8 cellular contexts compared by ENCODE assay signal in genomic region chr7:95690367-95690947, GRCh38.
DNase-seq lines count a peak whose midpoint lies in the region; ATAC-seq and TF ChIP-seq lines count a peak whose summit lies in the region.

No MANE protein-coding gene starts in this region.

- ATAC-seq in HG03558 (IDR thresholded peaks at IDR 0.05; ENCODE audit: extremely low read depth, unreplicated experiment), result peak; percentile 63
- peak; percentile 72 for ATAC-seq in left colon
- peak; percentile 71 for ATAC-seq in upper lobe of right lung

- no peak overlapping the region for H3K4me3 ChIP-seq in upper lobe of right lung

- no peak overlapping the region for H3K27ac ChIP-seq in upper lobe of right lung

- TF ChIP-seq CTCF in GM20000 (IDR thresholded peaks at IDR 0.05; ENCODE audit: extremely low read depth, missing control alignments) (peak; percentile 5), upper lobe of right lung (IDR thresholded peaks at IDR 0.05) (peak; percentile 67)

- H3K4me1 ChIP-seq in upper lobe of right lung, result no peaks in the 10 kb centered on the region

- DNase-seq in DMS53 (lab: John Stamatoyannopoulos, UW) (peak; percentile 87), GM20000 (ENCODE audit: low spot score) (peak; percentile 10), NCI-H82 (lab: John Stamatoyannopoulos, UW) (peak; percentile 81), cerebellar cortex (ENCODE audit: low spot score) (peak; percentile 71), left colon (no peak), upper lobe of right lung (no peak), UCSD-AML1 (lab: John Stamatoyannopoulos, UW; ENCODE audit: unreplicated experiment) (no peak)

- no peaks in the 10 kb centered on the region for H3K36me3 ChIP-seq in upper lobe of right lung

- no peaks in the 10 kb centered on the region for H3K27me3 ChIP-seq in upper lobe of right lung

- H3K9me3 ChIP-seq in upper lobe of right lung, result no peaks in the 10 kb centered on the region

- intact Hi-C loops in left colon (cut with DNase I, micrococcal nuclease), result loop anchor here in 1 of 2 donors (2.0 kb wide), 1 partner anchor 178 kb away; no protein-coding TSS in a partner anchor
- intact Hi-C loops in upper lobe of right lung (cut with DNase I), result no loop called here

Comparison
In these comparisons a context has a peak if more than half of its experiments do, and no peak if none do; other contexts are left out.
1. DNase-seq: peak in DMS53 (single experiment), GM20000 (single experiment), NCI-H82 (single experiment) and cerebellar cortex (single experiment); none in left colon (0 of 2), upper lobe of right lung (single experiment) and UCSD-AML1 (single experiment).
2. Peak in every context shown above with its lines, with median percentiles within 50 percentile points of each other: ATAC-seq.